ENCODE assay signal across 1 cellular context in the genomic region with DNA sequence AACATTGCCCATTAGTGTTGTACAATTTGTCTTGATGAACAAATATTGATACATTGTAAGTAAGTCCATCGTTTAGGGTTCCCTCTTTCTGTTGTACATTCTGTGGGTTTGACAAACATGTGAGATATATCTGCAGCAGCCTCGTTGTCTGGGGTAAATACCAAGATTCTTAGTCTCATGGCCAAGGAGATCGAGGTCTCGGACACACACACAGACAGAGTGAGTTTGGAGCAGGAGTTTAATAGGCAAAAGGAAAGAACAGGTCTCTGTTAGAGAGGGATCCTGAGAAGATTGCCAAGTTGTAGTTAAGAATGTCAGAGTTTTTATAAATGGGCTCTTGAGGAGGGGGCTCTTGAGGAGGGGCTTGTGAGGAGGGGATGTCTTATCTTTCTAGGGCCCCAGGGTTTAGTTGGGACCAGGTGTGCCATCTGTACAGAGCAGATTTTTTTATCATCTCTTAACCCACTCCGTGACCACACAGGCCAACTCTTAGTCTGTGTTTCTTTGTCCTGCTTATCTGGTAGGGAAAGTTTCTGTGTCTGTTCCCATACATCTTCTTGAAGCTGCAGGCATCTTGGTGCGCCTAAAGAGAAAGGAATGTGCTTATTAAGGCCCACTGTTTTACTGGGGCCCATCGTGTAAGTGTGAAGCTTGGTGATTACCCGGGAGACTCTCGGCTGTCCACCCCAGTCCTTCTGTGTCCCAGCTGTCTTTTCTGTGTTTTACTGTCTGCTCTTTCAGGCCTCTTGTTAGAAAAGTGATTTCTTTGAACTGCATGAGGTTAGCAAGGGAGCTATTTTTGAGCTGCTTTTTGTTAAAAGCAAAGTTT.
TF ChIP-seq lines count a peak whose summit lies in the region.

No MANE protein-coding gene starts in this region.

TF ChIP-seq in HCT116, 20 proteins besides CTCF, POLR2A, EP300 and RAD21 (continued from another document):
- TF ChIP-seq, protein P1, sequence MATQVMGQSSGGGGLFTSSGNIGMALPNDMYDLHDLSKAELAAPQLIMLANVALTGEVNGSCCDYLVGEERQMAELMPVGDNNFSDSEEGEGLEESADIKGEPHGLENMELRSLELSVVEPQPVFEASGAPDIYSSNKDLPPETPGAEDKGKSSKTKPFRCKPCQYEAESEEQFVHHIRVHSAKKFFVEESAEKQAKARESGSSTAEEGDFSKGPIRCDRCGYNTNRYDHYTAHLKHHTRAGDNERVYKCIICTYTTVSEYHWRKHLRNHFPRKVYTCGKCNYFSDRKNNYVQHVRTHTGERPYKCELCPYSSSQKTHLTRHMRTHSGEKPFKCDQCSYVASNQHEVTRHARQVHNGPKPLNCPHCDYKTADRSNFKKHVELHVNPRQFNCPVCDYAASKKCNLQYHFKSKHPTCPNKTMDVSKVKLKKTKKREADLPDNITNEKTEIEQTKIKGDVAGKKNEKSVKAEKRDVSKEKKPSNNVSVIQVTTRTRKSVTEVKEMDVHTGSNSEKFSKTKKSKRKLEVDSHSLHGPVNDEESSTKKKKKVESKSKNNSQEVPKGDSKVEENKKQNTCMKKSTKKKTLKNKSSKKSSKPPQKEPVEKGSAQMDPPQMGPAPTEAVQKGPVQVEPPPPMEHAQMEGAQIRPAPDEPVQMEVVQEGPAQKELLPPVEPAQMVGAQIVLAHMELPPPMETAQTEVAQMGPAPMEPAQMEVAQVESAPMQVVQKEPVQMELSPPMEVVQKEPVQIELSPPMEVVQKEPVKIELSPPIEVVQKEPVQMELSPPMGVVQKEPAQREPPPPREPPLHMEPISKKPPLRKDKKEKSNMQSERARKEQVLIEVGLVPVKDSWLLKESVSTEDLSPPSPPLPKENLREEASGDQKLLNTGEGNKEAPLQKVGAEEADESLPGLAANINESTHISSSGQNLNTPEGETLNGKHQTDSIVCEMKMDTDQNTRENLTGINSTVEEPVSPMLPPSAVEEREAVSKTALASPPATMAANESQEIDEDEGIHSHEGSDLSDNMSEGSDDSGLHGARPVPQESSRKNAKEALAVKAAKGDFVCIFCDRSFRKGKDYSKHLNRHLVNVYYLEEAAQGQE (IDR thresholded peaks at IDR 0.05; ENCODE audit: low read depth), result no peak
- TF ChIP-seq, protein P2, sequence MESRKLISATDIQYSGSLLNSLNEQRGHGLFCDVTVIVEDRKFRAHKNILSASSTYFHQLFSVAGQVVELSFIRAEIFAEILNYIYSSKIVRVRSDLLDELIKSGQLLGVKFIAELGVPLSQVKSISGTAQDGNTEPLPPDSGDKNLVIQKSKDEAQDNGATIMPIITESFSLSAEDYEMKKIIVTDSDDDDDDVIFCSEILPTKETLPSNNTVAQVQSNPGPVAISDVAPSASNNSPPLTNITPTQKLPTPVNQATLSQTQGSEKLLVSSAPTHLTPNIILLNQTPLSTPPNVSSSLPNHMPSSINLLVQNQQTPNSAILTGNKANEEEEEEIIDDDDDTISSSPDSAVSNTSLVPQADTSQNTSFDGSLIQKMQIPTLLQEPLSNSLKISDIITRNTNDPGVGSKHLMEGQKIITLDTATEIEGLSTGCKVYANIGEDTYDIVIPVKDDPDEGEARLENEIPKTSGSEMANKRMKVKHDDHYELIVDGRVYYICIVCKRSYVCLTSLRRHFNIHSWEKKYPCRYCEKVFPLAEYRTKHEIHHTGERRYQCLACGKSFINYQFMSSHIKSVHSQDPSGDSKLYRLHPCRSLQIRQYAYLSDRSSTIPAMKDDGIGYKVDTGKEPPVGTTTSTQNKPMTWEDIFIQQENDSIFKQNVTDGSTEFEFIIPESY (IDR thresholded peaks at IDR 0.05; ENCODE audit: extremely low read depth, insufficient replicate concordance, low read length), result no peak
- TF ChIP-seq FOSL1 (IDR thresholded peaks at IDR 0.05; ENCODE audit: low read depth), result no peak
- TF ChIP-seq EZH2 (IDR thresholded peaks at IDR 0.05), result no peak
